ENCODE assay signal across 1 cellular context in genomic region chr9:128163027-128163515, GRCh38.
TF ChIP-seq lines count a peak whose summit lies in the region.

No MANE protein-coding gene starts in this region.

TF ChIP-seq in K562, 482 proteins besides CTCF, POLR2A, EP300 and RAD21:
- peak; percentile 99 for TF ChIP-seq BCOR (IDR thresholded peaks at IDR 0.05)
- no peak for TF ChIP-seq KAT8 (IDR thresholded peaks at IDR 0.05; ENCODE audit: low read depth)
- 0 out of 2 replicates have a peak, but pooled peaks have one; percentile 44 for TF ChIP-seq KLF13 (tag; IDR thresholded peaks at IDR 0.05; ENCODE audit: borderline replicate concordance, low read depth)
- TF ChIP-seq ZNF277 (CRISPR knock-in tag; IDR thresholded peaks at IDR 0.05; ENCODE audit: borderline replicate concordance): no peak
- peak; percentile 91 for TF ChIP-seq HDAC2 (IDR thresholded peaks at IDR 0.05)
- TF ChIP-seq CHD4 (IDR thresholded peaks at IDR 0.05; ENCODE audit: insufficient read depth, insufficient replicate concordance, low read depth, low read length, poor library complexity, severe bottlenecking): peak; percentile 94
- peak; percentile 89 for TF ChIP-seq PTBP1 (IDR thresholded peaks at IDR 0.05; ENCODE audit: low read depth, low read length)
- 0 out of 2 replicates have a peak, but pooled peaks have one; percentile 5 for TF ChIP-seq SUPT5H (IDR thresholded peaks at IDR 0.05)
- no peak for TF ChIP-seq ZNF696 (CRISPR knock-in tag; conservative IDR thresholded peaks at IDR 0.05)
- peak in 1 of 2 experiments; percentile 57; a peak in 1 of 3 replicates for TF ChIP-seq CBX3 (IDR thresholded peaks at IDR 0.05; ENCODE audit: borderline replicate concordance in 1 of 2, low read length in 2 of 2)
- TF ChIP-seq ETV1 (tag; conservative IDR thresholded peaks at IDR 0.05; ENCODE audit: low read depth): peak; percentile 58; the same call in 1 of the 2 replicates
- no peak for TF ChIP-seq JUND (IDR thresholded peaks at IDR 0.05; ENCODE audit: borderline replicate concordance, low read depth, low read length)
- 0 out of 3 replicates have a peak, but pooled peaks have one; percentile 9 for TF ChIP-seq JUND (tag; IDR thresholded peaks at IDR 0.05; ENCODE audit: borderline replicate concordance, low read depth, low read length)
- TF ChIP-seq ZNF134 (CRISPR knock-in tag; conservative IDR thresholded peaks at IDR 0.05): 0 out of 2 replicates have a peak, but pooled peaks have one; percentile 14
- TF ChIP-seq, protein P1, sequence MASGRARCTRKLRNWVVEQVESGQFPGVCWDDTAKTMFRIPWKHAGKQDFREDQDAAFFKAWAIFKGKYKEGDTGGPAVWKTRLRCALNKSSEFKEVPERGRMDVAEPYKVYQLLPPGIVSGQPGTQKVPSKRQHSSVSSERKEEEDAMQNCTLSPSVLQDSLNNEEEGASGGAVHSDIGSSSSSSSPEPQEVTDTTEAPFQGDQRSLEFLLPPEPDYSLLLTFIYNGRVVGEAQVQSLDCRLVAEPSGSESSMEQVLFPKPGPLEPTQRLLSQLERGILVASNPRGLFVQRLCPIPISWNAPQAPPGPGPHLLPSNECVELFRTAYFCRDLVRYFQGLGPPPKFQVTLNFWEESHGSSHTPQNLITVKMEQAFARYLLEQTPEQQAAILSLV (tag; IDR thresholded peaks at IDR 0.05): no peak
- TF ChIP-seq PHB2 (IDR thresholded peaks at IDR 0.05; ENCODE audit: low read depth): no peak
- TF ChIP-seq HCFC1 (IDR thresholded peaks at IDR 0.05; ENCODE audit: low read depth, low read length): 0 out of 2 replicates have a peak, but pooled peaks have one; percentile 2
- TF ChIP-seq SMARCA5 (IDR thresholded peaks at IDR 0.05): peak; percentile 96; the same call in 1 of the 2 replicates
- TF ChIP-seq FOXP4 (CRISPR knock-in tag; IDR thresholded peaks at IDR 0.05; ENCODE audit: borderline replicate concordance): no peak
- no peak for TF ChIP-seq FOXK2 (conservative IDR thresholded peaks at IDR 0.05 in 1 of 2, IDR thresholded peaks at IDR 0.05 in 1 of 2; ENCODE audit: low read depth in 2 of 2)
- no peak for TF ChIP-seq XRCC4 (IDR thresholded peaks at IDR 0.05; ENCODE audit: extremely low read depth, insufficient read depth, insufficient read length)
- 0 out of 2 replicates have a peak, but pooled peaks have one; percentile 24 for TF ChIP-seq TCF15 (CRISPR knock-in tag; IDR thresholded peaks at IDR 0.05)
- TF ChIP-seq MAX (CRISPR knock-in tag; IDR thresholded peaks at IDR 0.05): no peak
- no peak for TF ChIP-seq PRPF4 (IDR thresholded peaks at IDR 0.05; ENCODE audit: insufficient read depth, low read depth, low read length, poor library complexity, severe bottlenecking)
- no peak for TF ChIP-seq ZBTB7A (IDR thresholded peaks at IDR 0.05; ENCODE audit: borderline replicate concordance, control insufficient read depth, low read depth, low read length)
- TF ChIP-seq RCOR1 (IDR thresholded peaks at IDR 0.05; ENCODE audit: borderline replicate concordance in 1 of 2, low read depth in 2 of 2, low read length in 2 of 2): peak; percentile 71 to 90; a peak in 3 of 4 replicates
- TF ChIP-seq BHLHE40 (IDR thresholded peaks at IDR 0.05; ENCODE audit: low read length): no peak
- TF ChIP-seq PTRF (tag; IDR thresholded peaks at IDR 0.05): 0 out of 2 replicates have a peak, but pooled peaks have one; percentile 10
